ENCODE assay signal across 8 cellular contexts in genomic region chr3:32570426-32571191, GRCh38. TPM values are rescaled to one million over a fixed set of nuclear protein-coding genes. Genes with fewer than 3 reads are reported as not detected.
A peak's percentile ranks its signal among the peaks of the same experiment; 100 is the strongest.
DNase-seq lines count a peak whose midpoint lies in the region; ATAC-seq and TF ChIP-seq lines count a peak whose summit lies in the region.

Gene DYNC1LI1, minus strand, starts transcription at chr3:32570858. Its CDS starts 88 bp downstream, at chr3:32570770.

- H3K9me3 ChIP-seq in DND-41 (ENCODE audit: insufficient read depth, low read length, severe bottlenecking) (no peaks in the 10 kb centered on the region), esophagus squamous epithelium (no peaks in the 10 kb centered on the region)

- H3K9ac ChIP-seq in DND-41 (ENCODE audit: low read depth, low read length): peak within 1 kb of the TSS; percentile 98

- peaks cover 14% of the 10 kb centered on the region for H4K20me1 ChIP-seq in DND-41 (ENCODE audit: insufficient read depth, low read length)
- H4K20me1 ChIP-seq in GM23338 (replicated peaks; ENCODE audit: insufficient read depth): peaks cover 37% of the 10 kb centered on the region

- H3K4me1 Mint-ChIP-seq in GM23338: peaks cover 23% of the 10 kb centered on the region

- TF ChIP-seq POLR2A in esophagus squamous epithelium (IDR thresholded peaks at IDR 0.05): peak in 2 of 4 donors; percentile 67 to 78

- H3K27ac ChIP-seq in DND-41 (ENCODE audit: low read length): peak within 1 kb of the TSS; percentile 85
- H3K27ac ChIP-seq in GM23338 (ENCODE audit: low read depth): peak within 1 kb of the TSS; percentile 98
- H3K27ac ChIP-seq in esophagus squamous epithelium: peak within 1 kb of the TSS; percentile 90 to 98 (median 96)

- TF ChIP-seq CTCF in DND-41 (IDR thresholded peaks at IDR 0.05; ENCODE audit: borderline replicate concordance, extremely low read depth, low read length, poor library complexity, severe bottlenecking): no peak
- TF ChIP-seq CTCF in GM23338 (conservative IDR thresholded peaks at IDR 0.05; ENCODE audit: low read depth in 2 of 2): no peak
- TF ChIP-seq CTCF in esophagus squamous epithelium (IDR thresholded peaks at IDR 0.05): no peak

- peak within 1 kb of the TSS; percentile 91 for H3K4me2 ChIP-seq in DND-41 (ENCODE audit: insufficient read depth, low read length)
- H3K4me2 ChIP-seq in GM23338: peak within 1 kb of the TSS; percentile 88

- H3F3A ChIP-seq in GM23338 (replicated peaks; ENCODE audit: low read depth): peaks cover 2% of the 10 kb centered on the region; the same call in 1 of the 2 replicates

- H2AFZ ChIP-seq in DND-41 (ENCODE audit: low read depth, low read length): peak within 1 kb of the TSS; percentile 82
- peak within 1 kb of the TSS; percentile 85; the same call in 1 of the 2 replicates for H2AFZ ChIP-seq in GM23338

- H3K4me3 ChIP-seq in DND-41 (ENCODE audit: low read depth in 1 of 2, low read length in 2 of 2) (peak within 1 kb of the TSS; percentile 77 to 99), GM23338 (peak within 1 kb of the TSS; percentile 64), esophagus squamous epithelium (peak within 1 kb of the TSS; percentile 69 to 99 (median 92))

- H3K4me1 ChIP-seq in DND-41 (ENCODE audit: insufficient read depth, low read length) (peaks cover 42% of the 10 kb centered on the region), GM23338 (ENCODE audit: insufficient read depth) (peaks cover 29% of the 10 kb centered on the region), esophagus squamous epithelium (peaks cover 0 to 45% (median 17%) of the 10 kb centered on the region in 3 donors)

- H3K27ac Mint-ChIP-seq in GM23338: peak within 1 kb of the TSS; percentile 97

- H3K36me3 Mint-ChIP-seq in GM23338 (ENCODE audit: low read depth): peaks cover 13% of the 10 kb centered on the region

- peak within 1 kb of the TSS; percentile 92 for H3K4me3 Mint-ChIP-seq in GM23338

- H3K27me3 Mint-ChIP-seq in GM23338 (ENCODE audit: insufficient read depth, low read depth, poor library complexity): no peaks in the 10 kb centered on the region

- DNase-seq in DND-41 (peak; percentile 97), GM23338 (ENCODE audit: low spot score) (peak; percentile 93), Kasumi-1 (lab: John Stamatoyannopoulos, UW) (peak; percentile 89 to 90), RKO (ENCODE audit: low spot score) (peak; percentile 92), activated T-helper 1 cell treated with Interleukin-2 at 50 U/mL for 16 hours (ENCODE audit: low read depth) (peak; percentile 91), esophagus squamous epithelium (lab: John Stamatoyannopoulos, UW) (peak; percentile 57), myocyte (ENCODE audit: low read depth) (peak; percentile 94)
- peak; percentile 83 to 93 for DNase-seq in stimulated activated CD8-positive, alpha-beta memory T cell treated with anti-CD3 and anti-CD28 coated beads, Interleukin-7, amount 100 ng/mL, for 4 hours (ENCODE audit: low read depth in 2 of 2)

- no peaks in the 10 kb centered on the region for H3K9me2 ChIP-seq in GM23338 (ENCODE audit: insufficient read depth)

- ATAC-seq in DND-41 (ENCODE audit: insufficient read depth, low read depth) (peak; percentile 92), GM23338 (peak; percentile 82)

- H3K9me3 Mint-ChIP-seq in GM23338: no peaks in the 10 kb centered on the region

- peaks cover 57% of the 10 kb centered on the region for H3K79me2 ChIP-seq in DND-41 (ENCODE audit: insufficient read depth, low read length)
- H3K79me2 ChIP-seq in GM23338 (replicated peaks; ENCODE audit: insufficient read depth): peaks cover 62% of the 10 kb centered on the region

- H3K36me3 ChIP-seq in DND-41 (ENCODE audit: insufficient read depth, low read length) (peaks cover 24% of the 10 kb centered on the region), GM23338 (ENCODE audit: insufficient read depth) (no peaks in the 10 kb centered on the region; the same call in 1 of the 2 replicates), esophagus squamous epithelium (peaks cover 0 to 10% (median 4%) of the 10 kb centered on the region in 3 donors)

- H3K27me3 ChIP-seq in DND-41 (ENCODE audit: insufficient read depth, low read length, poor library complexity): no peaks in the 10 kb centered on the region
- no peaks in the 10 kb centered on the region for H3K27me3 ChIP-seq in GM23338 (ENCODE audit: insufficient read depth)
- no peaks in the 10 kb centered on the region for H3K27me3 ChIP-seq in esophagus squamous epithelium

- WGBS in esophagus squamous epithelium, 2 donors: 0% methylated on average over 3 of the region's 88 CpGs; no CpG with 5 or more reads in 1 of the 2 donors

- intact Hi-C loops in esophagus squamous epithelium (cut with DNase I): no loop called here

TF ChIP-seq in GM23338, 12 proteins besides CTCF, POLR2A, EP300 and RAD21:
- no peak for TF ChIP-seq REST (IDR thresholded peaks at IDR 0.05; ENCODE audit: unreplicated experiment)
- 0 out of 2 replicates have a peak, but pooled peaks have one; percentile 38 for TF ChIP-seq NANOG (IDR thresholded peaks at IDR 0.05; ENCODE audit: borderline replicate concordance)
- TF ChIP-seq POLR2AphosphoS5 (IDR thresholded peaks at IDR 0.05; ENCODE audit: low read depth): peak; percentile 76

RNA-seq across cellular contexts. Expression of gene DYNC1LI1, which starts in this region (rescaled TPM):
- total RNA-seq in GM23338 (2014; rRNA removed; shearing (Covaris generic)): 45.1 and 52.9 TPM in 2 replicates
- polyA plus RNA-seq in GM23338 (2016; fragmentation: Nextera tagmentation; extraction: Ambion mirVana): 41.7 and 48.0 TPM in 2 replicates
- total RNA-seq in esophagus squamous epithelium: 10 to 100 TPM; 12.8 to 29.9 (median 24.8) TPM
- 37.9 and 42.3 TPM in 2 replicates for total RNA-seq in myocyte
- polyA plus RNA-seq in myocyte (2012): 17.6 TPM

Comparison
In these comparisons a context has a peak if more than half of its experiments do, and no peak if none do; other contexts are left out.
1. Peak in every context shown above with its lines: DNase-seq, ATAC-seq, H3K4me3 ChIP-seq and H3K27ac ChIP-seq.